In genomic region chr2:186977433-186978045, GRCh38 we compare ENCODE assay signal across 27 cellular contexts.
DNase-seq lines count a peak whose midpoint lies in the region; ATAC-seq and TF ChIP-seq lines count a peak whose summit lies in the region.
"Had no signal": no experiment of that assay in that cellular context is flagged by ENCODE, and none has a peak within 500 bp of the region (broad histone marks: within the 10 kb centered on the region; RNA-seq: fewer than 3 reads in every experiment).

No MANE protein-coding gene starts in this region.

- intact Hi-C loops in CD14-positive monocyte (cut with micrococcal nuclease), result no loop called here

- H3K36me3 Mint-ChIP-seq in endodermal cell (ENCODE audit: low read depth), result no peaks in the 10 kb centered on the region
- no peaks in the 10 kb centered on the region for H3K36me3 Mint-ChIP-seq in CD14-positive monocyte
- no peaks in the 10 kb centered on the region for H3K36me3 Mint-ChIP-seq in activated CD4-positive, alpha-beta T cell treated with anti-CD3 and anti-CD28 coated beads, Interleukin-2, amount 10 ng/mL, durations not matched to agents 7 days and 5 days (ENCODE audit: low read depth)
- H3K36me3 Mint-ChIP-seq: naive B cell had no signal

- H3K4me1 Mint-ChIP-seq in endodermal cell, result no peaks in the 10 kb centered on the region
- H3K4me1 Mint-ChIP-seq in CD14-positive monocyte, result no peaks in the 10 kb centered on the region
- H3K4me1 Mint-ChIP-seq in activated CD4-positive, alpha-beta T cell treated with anti-CD3 and anti-CD28 coated beads, Interleukin-2, amount 10 ng/mL, durations not matched to agents 7 days and 5 days, result no peaks in the 10 kb centered on the region
- H3K4me1 Mint-ChIP-seq: naive B cell had no signal

- H3K56ac ChIP-seq in mesendoderm (ENCODE audit: low read length), result no peak overlapping the region

- H3K9ac ChIP-seq in mesendoderm (ENCODE audit: low read length) (no peak overlapping the region), endodermal cell (ENCODE audit: extremely low read depth, low read length, poor library complexity, severe bottlenecking) (no peak overlapping the region)

- H3K79me2 ChIP-seq in mesendoderm (ENCODE audit: control insufficient read depth, insufficient read depth, low read length), result no peaks in the 10 kb centered on the region

- no peak overlapping the region for H4K5ac ChIP-seq in mesendoderm (ENCODE audit: low read length)

- POLR2A ChIA-PET in activated CD4-positive, alpha-beta T cell treated with anti-CD3 and anti-CD28 coated beads, Interleukin-2, amount 10 ng/mL, durations not matched to agents 7 days and 5 days (lab: Charles Lee), result no interaction called here

- no peak overlapping the region for H3K4ac ChIP-seq in mesendoderm (ENCODE audit: low read depth, low read length)

- no peaks in the 10 kb centered on the region for H3K27me3 ChIP-seq in mesendoderm (ENCODE audit: insufficient read depth, low read length, poor library complexity)
- H3K27me3 ChIP-seq in endodermal cell (ENCODE audit: control insufficient read depth, insufficient read depth, low read length, poor library complexity, severe bottlenecking), result no peaks in the 10 kb centered on the region
- H3K27me3 ChIP-seq: body of pancreas had no signal

- H3K9me3 ChIP-seq in endodermal cell (ENCODE audit: control insufficient read depth, low read length), result no peaks in the 10 kb centered on the region
- H3K9me3 ChIP-seq: body of pancreas, left ventricle myocardium inferior had no signal

- TF ChIP-seq CTCF in endodermal cell (conservative IDR thresholded peaks at IDR 0.05) (no peak), CD14-positive monocyte (IDR thresholded peaks at IDR 0.05) (no peak)

- H3K27ac Mint-ChIP-seq in endodermal cell, result no peak overlapping the region
- no peak overlapping the region for H3K27ac Mint-ChIP-seq in CD14-positive monocyte
- no peak overlapping the region for H3K27ac Mint-ChIP-seq in activated CD4-positive, alpha-beta T cell treated with anti-CD3 and anti-CD28 coated beads, Interleukin-2, amount 10 ng/mL, durations not matched to agents 7 days and 5 days
- H3K27ac Mint-ChIP-seq: activated T-cell treated with anti-CD3 and anti-CD28 coated beads, Interleukin-2, amount 50 U/mL, for 72 hours; T-helper 2 cell treated with Interferon-gamma antibody and Interleukin-4, amounts not matched to agents 5 μg/mL and 100 μg/mL, for 36 hours had no signal

- no peaks in the 10 kb centered on the region for H3K36me3 ChIP-seq in mesendoderm (ENCODE audit: control insufficient read depth, insufficient read depth, low read length)
- H3K36me3 ChIP-seq in endodermal cell (ENCODE audit: control insufficient read depth, insufficient read depth, low read length), result no peaks in the 10 kb centered on the region
- H3K36me3 ChIP-seq: left ventricle myocardium inferior, WERI-Rb-1 had no signal

- peak; percentile 49 for ATAC-seq in GM21360 (IDR thresholded peaks at IDR 0.05; ENCODE audit: unreplicated experiment)
- ATAC-seq in HG02885 (IDR thresholded peaks at IDR 0.05; ENCODE audit: poor library complexity, unreplicated experiment), result peak; percentile 81
- ATAC-seq: activated T-cell treated with anti-CD3 and anti-CD28 coated beads, Interleukin-2, amount 50 U/mL, for 72 hours; body of pancreas; HCT116; PC-3 had no signal

- no peak overlapping the region for H2BK15ac ChIP-seq in mesendoderm (replicated peaks; ENCODE audit: low read depth)

- no peak overlapping the region for H3K23ac ChIP-seq in mesendoderm (ENCODE audit: low read length)

- WGBS in mesendoderm (ENCODE audit: extremely low coverage, insufficient coverage, low lambda C conversion rate), result no CpG with 5 or more reads among the region's 3 CpGs
- WGBS in endodermal cell (ENCODE audit: insufficient coverage in 1 of 2, insufficient read length in 1 of 2), 2 experiments, result 82% methylated on average over 3 of the region's 3 CpGs; no CpG with 5 or more reads in 1 of the 2 experiments

- no peak overlapping the region for H2BK120ac ChIP-seq in mesendoderm (ENCODE audit: low read depth, low read length)

- H4K8ac ChIP-seq in mesendoderm (ENCODE audit: low read depth, low read length), result no peak overlapping the region

- H3K27ac ChIP-seq in mesendoderm (ENCODE audit: low read depth, low read length), result no peak overlapping the region
- H3K27ac ChIP-seq in endodermal cell (ENCODE audit: low read depth, low read length), result no peak overlapping the region
- H3K27ac ChIP-seq: body of pancreas, C4-2B, HL-60, left ventricle myocardium inferior, WERI-Rb-1 had no signal

- H3K27me3 Mint-ChIP-seq in endodermal cell (ENCODE audit: insufficient read depth) (no peaks in the 10 kb centered on the region), CD14-positive monocyte (ENCODE audit: low read depth in 3 of 3) (peaks cover 0 to 5% (median 0%) of the 10 kb centered on the region in 3 donors)
- H3K27me3 Mint-ChIP-seq in activated CD4-positive, alpha-beta T cell treated with anti-CD3 and anti-CD28 coated beads, Interleukin-2, amount 10 ng/mL, durations not matched to agents 7 days and 5 days, result no peaks in the 10 kb centered on the region
- H3K27me3 Mint-ChIP-seq: naive B cell had no signal

- H3K4me3 Mint-ChIP-seq in endodermal cell (no peak overlapping the region), CD14-positive monocyte (no peak overlapping the region)
- H3K4me3 Mint-ChIP-seq in activated CD4-positive, alpha-beta T cell treated with anti-CD3 and anti-CD28 coated beads, Interleukin-2, amount 10 ng/mL, durations not matched to agents 7 days and 5 days, result no peak overlapping the region
- H3K4me3 Mint-ChIP-seq: activated T-cell treated with anti-CD3 and anti-CD28 coated beads, Interleukin-2, amount 50 U/mL, for 72 hours; T-helper 2 cell treated with Interferon-gamma antibody and Interleukin-4, amounts not matched to agents 5 μg/mL and 100 μg/mL, for 36 hours had no signal

- no peak overlapping the region for H2BK5ac ChIP-seq in mesendoderm (ENCODE audit: low read length)

- H3K9me3 Mint-ChIP-seq in endodermal cell, result no peaks in the 10 kb centered on the region
- peaks cover 3 to 15% (median 5%) of the 10 kb centered on the region in 7 donors for H3K9me3 Mint-ChIP-seq in CD14-positive monocyte
- H3K9me3 Mint-ChIP-seq in activated CD4-positive, alpha-beta T cell treated with anti-CD3 and anti-CD28 coated beads, Interleukin-2, amount 10 ng/mL, durations not matched to agents 7 days and 5 days, result no peaks in the 10 kb centered on the region
- H3K9me3 Mint-ChIP-seq: activated T-cell treated with anti-CD3 and anti-CD28 coated beads, Interleukin-2, amount 50 U/mL, for 72 hours; T-helper 2 cell treated with Interferon-gamma antibody and Interleukin-4, amounts not matched to agents 5 μg/mL and 100 μg/mL, for 36 hours had no signal

- H3K4me1 ChIP-seq in mesendoderm (ENCODE audit: control insufficient read depth, low read depth, low read length), result no peaks in the 10 kb centered on the region
- no peaks in the 10 kb centered on the region for H3K4me1 ChIP-seq in endodermal cell (ENCODE audit: control insufficient read depth, insufficient read depth, low read length)
- H3K4me1 ChIP-seq: body of pancreas, left ventricle myocardium inferior had no signal

- no peaks in the 10 kb centered on the region for H3K79me1 ChIP-seq in mesendoderm (ENCODE audit: low read length)

- CTCF ChIA-PET in activated CD4-positive, alpha-beta T cell treated with anti-CD3 and anti-CD28 coated beads, Interleukin-2, amount 10 ng/mL, durations not matched to agents 7 days and 5 days (lab: Charles Lee), result no interaction called here

- no peak overlapping the region for H2AK5ac ChIP-seq in mesendoderm (ENCODE audit: low read length)

- H3K4me3 ChIP-seq in mesendoderm (ENCODE audit: low read length) (no peak overlapping the region), endodermal cell (ENCODE audit: low read length) (no peak overlapping the region)
- H3K4me3 ChIP-seq: body of pancreas, left ventricle myocardium inferior had no signal

- no peak overlapping the region for H3K18ac ChIP-seq in mesendoderm (ENCODE audit: low read length)

- DNase-seq in RPMI8226 (peak; percentile 84), mesendoderm (no peak), endodermal cell (no peak), CD14-positive monocyte (ENCODE audit: low spot score) (no peak)
- DNase-seq in activated CD4-positive, alpha-beta T cell treated with anti-CD3 and anti-CD28 coated beads, Interleukin-2, amount 10 ng/mL, durations not matched to agents 7 days and 5 days, result no peak
- DNase-seq: activated CD4-positive, alpha-beta T cell treated with anti-CD3 and anti-CD28 coated beads for 48 hours; activated naive CD4-positive, alpha-beta T cell; activated T-cell treated with anti-CD3 and anti-CD28 coated beads, Interleukin-2, amount 50 U/mL, for 72 hours; body of pancreas; DND-41; left ventricle myocardium inferior; naive B cell; NCI-H187; NCI-H2171 treated with DMSO at 0.1 percent for 48 hours; NCI-H510A treated with DMSO at 0.1 percent for 48 hours; NK-92 treated with Interleukin-12 subunit alpha and Interleukin-12 subunit beta, amount 100 ng/mL, for 24 hours; occipital lobe; PC-3; Right ventricle myocardium superior; stimulated activated naive CD4-positive, alpha-beta T cell treated with Interleukin-2 at 50 U/mL for 16 hours; WERI-Rb-1 had no signal

- no peak overlapping the region for H3K4me2 ChIP-seq in mesendoderm (ENCODE audit: low read length)
